In the genomic region with DNA sequence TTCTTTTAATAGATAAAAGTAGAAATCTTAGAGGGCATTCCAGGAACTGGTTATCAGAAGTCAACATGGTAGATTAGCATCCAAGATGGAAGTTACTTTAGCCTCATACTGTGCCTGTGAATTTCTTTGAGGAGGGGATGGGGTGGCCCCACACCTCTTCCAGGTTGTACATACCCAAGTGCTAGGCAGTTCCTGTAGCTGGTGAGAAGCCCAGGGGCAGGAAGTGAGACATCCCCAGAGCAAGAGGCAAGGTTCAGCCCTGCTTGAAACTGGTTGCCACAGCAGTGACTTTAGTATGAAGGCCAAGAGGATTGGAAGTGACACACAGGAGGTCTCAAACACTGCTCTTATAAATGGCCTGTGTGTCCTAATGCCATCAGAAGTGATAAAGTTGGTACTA, we compare ENCODE assay signal across 10 cellular contexts. TPM values are rescaled to one million over a fixed set of nuclear protein-coding genes. Genes with fewer than 3 reads are reported as not detected.
DNase-seq lines count a peak whose midpoint lies in the region; ATAC-seq, FAIRE-seq and TF ChIP-seq lines count a peak whose summit lies in the region.
"Had no signal": no experiment of that assay in that cellular context is flagged by ENCODE, and none has a peak within 500 bp of the region (broad histone marks: within the 10 kb centered on the region; RNA-seq: fewer than 3 reads in every experiment).

No MANE protein-coding gene starts in this region.

- H3K27ac Mint-ChIP-seq in chondrocyte (ENCODE audit: unreplicated experiment): no peak overlapping the region

- H3K4me1 Mint-ChIP-seq in chondrocyte (ENCODE audit: low read depth): peaks cover 2% of the 10 kb centered on the region

- no peak overlapping the region for H3K4me3 Mint-ChIP-seq in chondrocyte (ENCODE audit: unreplicated experiment)

- H3K27me3 Mint-ChIP-seq in chondrocyte (ENCODE audit: low read depth): no peaks in the 10 kb centered on the region

- peak; percentile 50 for FAIRE-seq in urothelium cell line (lab: Jason Lieb, UNC)

- H3K36me3 Mint-ChIP-seq in chondrocyte (ENCODE audit: low read depth): peaks cover 15% of the 10 kb centered on the region

- no peak for TF ChIP-seq CTCF in chondrocyte (IDR thresholded peaks at IDR 0.05)

- peak; percentile 39 for DNase-seq in activated gamma-delta T cell treated with Interleukin-2 at 50 U/mL for 16 hours
- DNase-seq in activated gamma-delta T cell (lab: John Stamatoyannopoulos, UW): no peak
- peak; percentile 42 for DNase-seq in activated T-cell treated with anti-CD3 and anti-CD28 coated beads, Interleukin-2, amount 50 U/mL, for 1 hour
- DNase-seq in iris pigment epithelial cell (ENCODE audit: low read depth): peak; percentile 2
- no peak for DNase-seq in urothelium cell line (ENCODE audit: low spot score)
- no peak for DNase-seq in chondrocyte (ENCODE audit: low spot score)
- no peak for DNase-seq in SIG-M5 (lab: John Stamatoyannopoulos, UW)
- DNase-seq: NCI-H748 treated with DMSO at 0.1 percent for 48 hours, spleen had no signal

- H3K9me3 Mint-ChIP-seq in chondrocyte (ENCODE audit: low read depth): no peaks in the 10 kb centered on the region

- no peak for ATAC-seq in GM21367 (IDR thresholded peaks at IDR 0.05; ENCODE audit: unreplicated experiment)

RNA-seq across cellular contexts. Expression of a gene that starts 11.9 kb away (rescaled TPM):
- 14.3 to 15.2 TPM (median 14.4 TPM) in 3 replicates for total RNA-seq in chondrocyte

RNA-seq across cellular contexts. Expression of a gene that starts 27.8 kb away (rescaled TPM):
- total RNA-seq in chondrocyte: not detected in 3 replicates

Comparison
In these comparisons a context has a peak if more than half of its experiments do, and no peak if none do; other contexts are left out.
1. DNase-seq: peak in activated gamma-delta T cell treated with Interleukin-2 at 50 U/mL for 16 hours (single experiment), activated T-cell treated with anti-CD3 and anti-CD28 coated beads, Interleukin-2, amount 50 U/mL, for 1 hour (single experiment) and iris pigment epithelial cell (single experiment); none in activated gamma-delta T cell (single experiment), urothelium cell line (single experiment), chondrocyte (single experiment) and SIG-M5 (single experiment).